Comparison of ENCODE assay signal across 1 cellular context in genomic region chr2:150466770-150467640, GRCh38.
TF ChIP-seq lines count a peak whose summit lies in the region.

No MANE protein-coding gene starts in this region.

TF ChIP-seq in IMR-90, 13 proteins besides CTCF, POLR2A, EP300 and RAD21:
- no peak for TF ChIP-seq RCOR1 (IDR thresholded peaks at IDR 0.05; ENCODE audit: insufficient replicate concordance, low read length)
- peak; percentile 25; the same call in 1 of the 2 replicates for TF ChIP-seq SMC3 (IDR thresholded peaks at IDR 0.05; ENCODE audit: low read depth, low read length)
- TF ChIP-seq CHD1 (IDR thresholded peaks at IDR 0.05; ENCODE audit: low read depth, low read length) = no peak
- TF ChIP-seq CEBPB (IDR thresholded peaks at IDR 0.05; ENCODE audit: low read depth, low read length) = peak; percentile 62; the same call in 1 of the 2 replicates
- peak; percentile 99 for TF ChIP-seq MAFK (IDR thresholded peaks at IDR 0.05; ENCODE audit: low read depth, low read length)
